ENCODE assay signal across 15 cellular contexts in genomic region chr13:40706439-40706838, GRCh38. TPM values are rescaled to one million over a fixed set of nuclear protein-coding genes. Genes with fewer than 3 reads are reported as not detected.
DNase-seq lines count a peak whose midpoint lies in the region; ATAC-seq and TF ChIP-seq lines count a peak whose summit lies in the region.
"Had no signal": no experiment of that assay in that cellular context is flagged by ENCODE, and none has a peak within 500 bp of the region (broad histone marks: within the 10 kb centered on the region; RNA-seq: fewer than 3 reads in every experiment).

No MANE protein-coding gene starts in this region.

- POLR2A ChIA-PET in naive thymus-derived CD8-positive, alpha-beta T cell (lab: Charles Lee): interaction anchor here (1.2 to 1.4 kb wide), 2 partner anchors 12 to 21 kb away, joined by 4 to 5 read pairs; no protein-coding TSS in a partner anchor

- TF ChIP-seq CTCF in GM12865 (IDR thresholded peaks at IDR 0.05; ENCODE audit: insufficient read depth, low read depth, low read length, missing control alignments): no peak

- no peaks in the 10 kb centered on the region for H3K27me3 Mint-ChIP-seq in activated naive CD4-positive, alpha-beta T cell treated with anti-CD3 and anti-CD28 coated beads for 36 hours (ENCODE audit: low read depth)
- H3K27me3 Mint-ChIP-seq in T-helper 17 cell: no peaks in the 10 kb centered on the region
- no peaks in the 10 kb centered on the region for H3K27me3 Mint-ChIP-seq in naive thymus-derived CD8-positive, alpha-beta T cell

- CTCF ChIA-PET in activated naive CD4-positive, alpha-beta T cell treated with anti-CD3 and anti-CD28 coated beads for 36 hours (lab: Charles Lee): no interaction called here

- intact Hi-C loops in activated naive CD4-positive, alpha-beta T cell treated with anti-CD3 and anti-CD28 coated beads for 36 hours (cut with micrococcal nuclease): loop anchor here (2.0 kb wide), 1 partner anchor 70 kb away; no protein-coding TSS in a partner anchor

- H3K36me3 Mint-ChIP-seq in activated naive CD4-positive, alpha-beta T cell treated with anti-CD3 and anti-CD28 coated beads for 36 hours (ENCODE audit: low read depth): peaks cover 12% of the 10 kb centered on the region
- peaks cover 19 to 39% of the 10 kb centered on the region in 2 donors for H3K36me3 Mint-ChIP-seq in activated naive CD4-positive, alpha-beta T cell treated with anti-CD3 and anti-CD28 coated beads, Interleukin-2, amount 50 U/mL, for 72 hours
- peaks cover 2% of the 10 kb centered on the region for H3K36me3 Mint-ChIP-seq in T-helper 17 cell (ENCODE audit: low read depth)
- peaks cover 0 to 28% (median 27%) of the 10 kb centered on the region in 3 donors for H3K36me3 Mint-ChIP-seq in naive thymus-derived CD8-positive, alpha-beta T cell

- peak; percentile 15 for DNase-seq in activated naive CD4-positive, alpha-beta T cell treated with anti-CD3 and anti-CD28 coated beads for 36 hours
- no peak for DNase-seq in activated naive CD4-positive, alpha-beta T cell treated with anti-CD3 and anti-CD28 coated beads, Interleukin-2, amount 50 U/mL, for 72 hours (ENCODE audit: low spot score in 2 of 2)
- DNase-seq in GM12865 (ENCODE audit: low read depth): peak; percentile 41
- DNase-seq in T-helper 17 cell: no peak
- DNase-seq in naive thymus-derived CD8-positive, alpha-beta T cell: peak in 3 of 10 donors; percentile 7 to 38 (median 25)
- no peak for DNase-seq in NCI-H2081 (lab: John Stamatoyannopoulos, UW)
- DNase-seq: C1 segment of cervical spinal cord, COR-L47, NCI-H1048, NCI-H1436 treated with DMSO at 0.1 percent for 48 hours, NCI-H2029 treated with DMSO at 0.1 percent for 48 hours, NCI-H524 had no signal

- peaks cover 12% of the 10 kb centered on the region for H3K4me1 Mint-ChIP-seq in activated naive CD4-positive, alpha-beta T cell treated with anti-CD3 and anti-CD28 coated beads for 36 hours (ENCODE audit: low read depth)
- H3K4me1 Mint-ChIP-seq in T-helper 17 cell: no peaks in the 10 kb centered on the region
- peaks cover 15 to 27% (median 25%) of the 10 kb centered on the region in 4 donors for H3K4me1 Mint-ChIP-seq in naive thymus-derived CD8-positive, alpha-beta T cell

- no peak overlapping the region for H3K4me3 Mint-ChIP-seq in activated naive CD4-positive, alpha-beta T cell treated with anti-CD3 and anti-CD28 coated beads for 36 hours
- H3K4me3 Mint-ChIP-seq in T-helper 17 cell: no peak overlapping the region
- peak overlapping the region in 3 of 10 donors; percentile 15 to 33 (median 23) for H3K4me3 Mint-ChIP-seq in naive thymus-derived CD8-positive, alpha-beta T cell

- H3K9me3 ChIP-seq in T-helper 17 cell (ENCODE audit: control insufficient read depth, low read length, poor library complexity, severe bottlenecking): no peaks in the 10 kb centered on the region

- H3K4me3 ChIP-seq in GM12865 (ENCODE audit: low read depth, low read length): no peak overlapping the region
- H3K4me3 ChIP-seq: SK-N-MC had no signal

- H3K27ac Mint-ChIP-seq in activated naive CD4-positive, alpha-beta T cell treated with anti-CD3 and anti-CD28 coated beads for 36 hours: no peak overlapping the region
- no peak overlapping the region for H3K27ac Mint-ChIP-seq in activated naive CD4-positive, alpha-beta T cell treated with anti-CD3 and anti-CD28 coated beads, Interleukin-2, amount 50 U/mL, for 72 hours
- H3K27ac Mint-ChIP-seq in T-helper 17 cell: no peak overlapping the region
- H3K27ac Mint-ChIP-seq in naive thymus-derived CD8-positive, alpha-beta T cell: peak overlapping the region in 6 of 10 donors; percentile 47 to 83 (median 63)

- peaks cover 39% of the 10 kb centered on the region for H3K9me3 Mint-ChIP-seq in activated naive CD4-positive, alpha-beta T cell treated with anti-CD3 and anti-CD28 coated beads for 36 hours
- peaks cover 25 to 32% of the 10 kb centered on the region in 2 donors for H3K9me3 Mint-ChIP-seq in activated naive CD4-positive, alpha-beta T cell treated with anti-CD3 and anti-CD28 coated beads, Interleukin-2, amount 50 U/mL, for 72 hours
- H3K9me3 Mint-ChIP-seq in naive thymus-derived CD8-positive, alpha-beta T cell: peaks cover 11 to 40% (median 33%) of the 10 kb centered on the region in 9 donors

- no peak for ATAC-seq in activated naive CD4-positive, alpha-beta T cell treated with anti-CD3 and anti-CD28 coated beads, Interleukin-2, amount 50 U/mL, for 72 hours
- ATAC-seq in T-helper 17 cell (peak; percentile 59), HG03196 (IDR thresholded peaks at IDR 0.05; ENCODE audit: unreplicated experiment) (no peak)
- ATAC-seq in naive thymus-derived CD8-positive, alpha-beta T cell: peak; percentile 80 to 86
- ATAC-seq: Panc1 had no signal

RNA-seq across cellular contexts. Expression of gene FOXO1, which starts 40.0 kb away (rescaled TPM):
- total RNA-seq in activated naive CD4-positive, alpha-beta T cell treated with anti-CD3 and anti-CD28 coated beads for 36 hours: 10 to 100 TPM; 30.9 to 32.1 TPM
- total RNA-seq in activated naive CD4-positive, alpha-beta T cell treated with anti-CD3 and anti-CD28 coated beads, Interleukin-2, amount 50 U/mL, for 72 hours: 10 to 100 TPM; 40.4 to 57.8 TPM
- total RNA-seq in T-helper 17 cell: 10 to 100 TPM; 72.9 to 86.1 TPM
- total RNA-seq in naive thymus-derived CD8-positive, alpha-beta T cell: 100 to 1,000 TPM; 101 to 103 TPM
- polyA plus RNA-seq in naive thymus-derived CD8-positive, alpha-beta T cell: 100 to 1,000 TPM in 1 of 3 donors, 10 to 100 TPM in 2; 59.1 to 137 (median 86.5) TPM

Comparison
In these comparisons a context has a peak if more than half of its experiments do, and no peak if none do; other contexts are left out.
1. DNase-seq: peak in activated naive CD4-positive, alpha-beta T cell treated with anti-CD3 and anti-CD28 coated beads for 36 hours (single experiment) and GM12865 (single experiment); none in activated naive CD4-positive, alpha-beta T cell treated with anti-CD3 and anti-CD28 coated beads, Interleukin-2, amount 50 U/mL, for 72 hours (0 of 2), T-helper 17 cell (0 of 3) and NCI-H2081 (0 of 2).
2. H3K27ac Mint-ChIP-seq: peak in naive thymus-derived CD8-positive, alpha-beta T cell (6 of 10); none in activated naive CD4-positive, alpha-beta T cell treated with anti-CD3 and anti-CD28 coated beads for 36 hours (single experiment), activated naive CD4-positive, alpha-beta T cell treated with anti-CD3 and anti-CD28 coated beads, Interleukin-2, amount 50 U/mL, for 72 hours (0 of 2) and T-helper 17 cell (single experiment).
3. ATAC-seq: peak in T-helper 17 cell (single experiment) and naive thymus-derived CD8-positive, alpha-beta T cell (2 of 2); none in activated naive CD4-positive, alpha-beta T cell treated with anti-CD3 and anti-CD28 coated beads, Interleukin-2, amount 50 U/mL, for 72 hours (0 of 2) and HG03196 (single experiment).